Comparison of ENCODE assay signal across 9 cellular contexts in genomic region chr6:163711615-163712568, GRCh38.
A peak's percentile ranks its signal among the peaks of the same experiment; 100 is the strongest.
DNase-seq lines count a peak whose midpoint lies in the region; ATAC-seq, FAIRE-seq and TF ChIP-seq lines count a peak whose summit lies in the region.
"Had no signal": no experiment of that assay in that cellular context is flagged by ENCODE, and none has a peak within 500 bp of the region (broad histone marks: within the 10 kb centered on the region; RNA-seq: fewer than 3 reads in every experiment).

No MANE protein-coding gene starts in this region.

- DNase-seq in NCI-H146 (lab: John Stamatoyannopoulos, UW): peak; percentile 42
- no peak for DNase-seq in NCI-H146 treated with DMSO at 0.1 percent for 48 hours (lab: John Stamatoyannopoulos, UW; ENCODE audit: unreplicated experiment)
- DNase-seq in astrocyte (ENCODE audit: low read depth): no peak
- peak; percentile 82 for DNase-seq in medulla oblongata (ENCODE audit: extremely low spot score)
- DNase-seq in DMS153 treated with DMSO at 0.1 percent for 48 hours (lab: John Stamatoyannopoulos, UW; ENCODE audit: unreplicated experiment): no peak
- DNase-seq in T-helper 2 cell treated with Interferon-gamma antibody and Interleukin-4, amounts not matched to agents 5 μg/mL and 100 μg/mL, for 36 hours (ENCODE audit: low spot score): no peak
- DNase-seq in NCI-H2171 treated with DMSO at 0.1 percent for 48 hours (lab: John Stamatoyannopoulos, UW): no peak

- no peaks in the 10 kb centered on the region for H3K4me1 ChIP-seq in astrocyte (ENCODE audit: insufficient read depth, low read length)
- H3K4me1 ChIP-seq: A549 had no signal

- H3K79me2 ChIP-seq in astrocyte (ENCODE audit: insufficient read depth, low read length): no peaks in the 10 kb centered on the region

- H3K4me3 Mint-ChIP-seq in astrocyte (ENCODE audit: unreplicated experiment): no peak overlapping the region
- no peak overlapping the region for H3K4me3 Mint-ChIP-seq in T-helper 2 cell treated with Interferon-gamma antibody and Interleukin-4, amounts not matched to agents 5 μg/mL and 100 μg/mL, for 36 hours

- H3K9me3 ChIP-seq in astrocyte (ENCODE audit: insufficient read depth, low read depth, low read length): no peaks in the 10 kb centered on the region
- H3K9me3 ChIP-seq: A549 had no signal

- H3K36me3 Mint-ChIP-seq in astrocyte (ENCODE audit: low read depth, unreplicated experiment): no peaks in the 10 kb centered on the region
- H3K36me3 Mint-ChIP-seq in T-helper 2 cell treated with Interferon-gamma antibody and Interleukin-4, amounts not matched to agents 5 μg/mL and 100 μg/mL, for 36 hours (ENCODE audit: low read depth): no peaks in the 10 kb centered on the region

- H3K4me2 ChIP-seq in astrocyte (ENCODE audit: low read length): no peak overlapping the region
- H3K4me2 ChIP-seq: A549 had no signal

- no peaks in the 10 kb centered on the region for H3K27me3 ChIP-seq in astrocyte (ENCODE audit: insufficient read depth, low read length)

- no peak overlapping the region for H3K27ac Mint-ChIP-seq in astrocyte (ENCODE audit: unreplicated experiment)
- no peak overlapping the region for H3K27ac Mint-ChIP-seq in T-helper 2 cell treated with Interferon-gamma antibody and Interleukin-4, amounts not matched to agents 5 μg/mL and 100 μg/mL, for 36 hours

- H3K27me3 Mint-ChIP-seq in astrocyte (ENCODE audit: low read depth, unreplicated experiment): peaks cover 7% of the 10 kb centered on the region
- peaks cover 2% of the 10 kb centered on the region for H3K27me3 Mint-ChIP-seq in T-helper 2 cell treated with Interferon-gamma antibody and Interleukin-4, amounts not matched to agents 5 μg/mL and 100 μg/mL, for 36 hours (ENCODE audit: low read depth)

- no peaks in the 10 kb centered on the region for H4K20me1 ChIP-seq in astrocyte (ENCODE audit: insufficient read depth, low read length)

- H3K9me3 Mint-ChIP-seq in astrocyte (ENCODE audit: unreplicated experiment): no peaks in the 10 kb centered on the region
- H3K9me3 Mint-ChIP-seq in T-helper 2 cell treated with Interferon-gamma antibody and Interleukin-4, amounts not matched to agents 5 μg/mL and 100 μg/mL, for 36 hours: no peaks in the 10 kb centered on the region

- H3K4me3 ChIP-seq in astrocyte (ENCODE audit: insufficient read depth, low read depth, low read length): no peak overlapping the region
- H3K4me3 ChIP-seq: A549 had no signal

- peak; percentile 49 for ATAC-seq in HG03460 (IDR thresholded peaks at IDR 0.05; ENCODE audit: unreplicated experiment)

- FAIRE-seq in astrocyte (lab: Jason Lieb, UNC): no peak
- FAIRE-seq: A549 had no signal

- H2AFZ ChIP-seq in astrocyte (ENCODE audit: low read depth, low read length): peak overlapping the region; percentile 4

- no peak overlapping the region for H3K9ac ChIP-seq in astrocyte (ENCODE audit: low read length)

- H3K4me1 Mint-ChIP-seq in astrocyte (ENCODE audit: low read depth, unreplicated experiment): peaks cover 9% of the 10 kb centered on the region
- no peaks in the 10 kb centered on the region for H3K4me1 Mint-ChIP-seq in T-helper 2 cell treated with Interferon-gamma antibody and Interleukin-4, amounts not matched to agents 5 μg/mL and 100 μg/mL, for 36 hours (ENCODE audit: low read depth)

- no peak for TF ChIP-seq CTCF in astrocyte (IDR thresholded peaks at IDR 0.05; ENCODE audit: insufficient read depth, low read depth, low read length)

- H3K36me3 ChIP-seq in astrocyte (ENCODE audit: insufficient read depth, low read length): no peaks in the 10 kb centered on the region

- H3K27ac ChIP-seq in astrocyte (ENCODE audit: low read depth, low read length): no peak overlapping the region
- H3K27ac ChIP-seq: A549 had no signal

Comparison
In these comparisons a context has a peak if more than half of its experiments do, and no peak if none do; other contexts are left out.
1. DNase-seq: peak in NCI-H146 (single experiment) and medulla oblongata (single experiment); none in NCI-H146 treated with DMSO at 0.1 percent for 48 hours (single experiment), astrocyte (single experiment), DMS153 treated with DMSO at 0.1 percent for 48 hours (single experiment), T-helper 2 cell treated with Interferon-gamma antibody and Interleukin-4, amounts not matched to agents 5 μg/mL and 100 μg/mL, for 36 hours (single experiment) and NCI-H2171 treated with DMSO at 0.1 percent for 48 hours (single experiment).